ENCODE assay signal across 30 cellular contexts in the genomic region with DNA sequence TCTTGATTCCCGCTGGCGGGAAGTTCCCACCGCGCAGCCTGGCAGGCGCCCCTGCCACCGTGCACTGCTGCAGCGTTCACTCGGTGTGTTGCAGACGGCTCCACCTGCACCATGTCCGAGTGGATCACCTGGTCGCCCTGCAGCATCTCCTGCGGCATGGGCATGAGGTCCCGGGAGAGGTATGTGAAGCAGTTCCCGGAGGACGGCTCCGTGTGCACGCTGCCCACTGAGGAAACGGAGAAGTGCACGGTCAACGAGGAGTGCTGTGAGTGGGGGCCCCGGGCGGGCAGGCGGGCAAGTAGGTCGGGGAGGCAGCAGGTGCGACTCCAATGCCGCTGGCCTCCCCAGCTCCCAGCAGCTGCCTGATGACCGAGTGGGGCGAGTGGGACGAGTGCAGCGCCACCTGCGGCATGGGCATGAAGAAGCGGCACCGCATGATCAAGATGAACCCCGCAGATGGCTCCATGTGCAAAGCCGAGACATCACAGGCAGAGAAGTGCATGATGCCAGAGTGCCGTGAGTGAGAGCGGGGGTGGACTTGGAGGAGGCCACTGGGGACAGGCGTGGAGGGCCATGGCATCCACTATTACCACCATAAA.
DNase-seq lines count a peak whose midpoint lies in the region; ATAC-seq, FAIRE-seq and TF ChIP-seq lines count a peak whose summit lies in the region.
"Had no signal": no experiment of that assay in that cellular context is flagged by ENCODE, and none has a peak within 500 bp of the region (broad histone marks: within the 10 kb centered on the region; RNA-seq: fewer than 3 reads in every experiment).

No MANE protein-coding gene starts in this region.

- in situ Hi-C loops in HepG2 (cut with HindIII; ENCODE audit: extremely low pct_ligation_motif_present, low pct_unique_long_range_greater_than_20kb): no loop called here

- no peak for TF ChIP-seq POLR2A in H1 (IDR thresholded peaks at IDR 0.05; ENCODE audit: control extremely low read depth in 1 of 2, low read depth in 2 of 2, low read length in 2 of 2)
- TF ChIP-seq POLR2A in HepG2 (IDR thresholded peaks at IDR 0.05; ENCODE audit: insufficient read depth in 1 of 2, low read depth in 2 of 2, low read length in 2 of 2): no peak

- WGBS in H9 (ENCODE audit: extremely low coverage, insufficient read length, low lambda C conversion rate): no CpG with 5 or more reads among the region's 38 CpGs
- WGBS in H1 (ENCODE audit: extremely low coverage in 1 of 2, insufficient coverage in 1 of 2, insufficient read length in 1 of 2, insufficient replicate concordance in 2 of 2, low coverage in 1 of 2, low lambda C conversion rate in 2 of 2, missing lambda C conversion rate in 1 of 2), 2 experiments: 90% methylated on average over 37 of the region's 38 CpGs; no CpG with 5 or more reads in 1 of the 2 experiments
- 97% methylated on average over 32 of the region's 38 CpGs for WGBS in HepG2 (ENCODE audit: low lambda C conversion rate)

- H3K9ac ChIP-seq in H9 (ENCODE audit: extremely low read depth, insufficient read length, low read length) (no peak overlapping the region), H1 (replicated peaks in 1 of 4; ENCODE audit: extremely low read depth in 1 of 4, low read depth in 3 of 4, low read length in 3 of 4) (no peak overlapping the region), HepG2 (ENCODE audit: insufficient read depth, low read depth, low read length) (no peak overlapping the region)
- H3K9ac ChIP-seq: neural progenitor cell had no signal

- H3K23me2 ChIP-seq in H9 (ENCODE audit: insufficient read length, low read depth, low read length, poor library complexity, severe bottlenecking) (no peaks in the 10 kb centered on the region), H1 (ENCODE audit: low read depth, low read length) (no peaks in the 10 kb centered on the region)

- H2AK5ac ChIP-seq in H9 (ENCODE audit: insufficient read length, low read length) (no peak overlapping the region), H1 (ENCODE audit: low read depth, low read length) (no peak overlapping the region)

- H3K27ac ChIP-seq in H9 (ENCODE audit: insufficient read length, low read depth, low read length): no peak overlapping the region
- no peak overlapping the region for H3K27ac ChIP-seq in H1 (ENCODE audit: low read depth, low read length)
- no peak overlapping the region for H3K27ac ChIP-seq in HepG2 (ENCODE audit: extremely low read length, insufficient read depth, low read length)
- H3K27ac ChIP-seq: ascending aorta, heart right ventricle, neural progenitor cell, right lobe of liver, SJSA1 had no signal

- no peaks in the 10 kb centered on the region for H4K20me1 ChIP-seq in H9 (ENCODE audit: control insufficient read depth, insufficient read depth, insufficient read length)
- H4K20me1 ChIP-seq in H1 (replicated peaks in 1 of 2; ENCODE audit: control insufficient read depth in 1 of 2, insufficient read depth in 2 of 2, low read length in 2 of 2): no peaks in the 10 kb centered on the region
- H4K20me1 ChIP-seq in HepG2 (ENCODE audit: insufficient read depth, low read length): no peaks in the 10 kb centered on the region

- H3K27me3 Mint-ChIP-seq in Caco-2 (ENCODE audit: insufficient read depth, unreplicated experiment) (no peaks in the 10 kb centered on the region), H9 (ENCODE audit: low read depth) (peaks cover 10% of the 10 kb centered on the region), chondrocyte (ENCODE audit: low read depth) (peaks cover 2% of the 10 kb centered on the region)
- H3K27me3 Mint-ChIP-seq: activated CD8-positive, alpha-beta T cell treated with anti-CD3 and anti-CD28 coated beads for 36 hours; T-cell had no signal

- H3K79me2 ChIP-seq in H9 (ENCODE audit: insufficient read depth, low read length) (no peaks in the 10 kb centered on the region), H1 (ENCODE audit: control insufficient read depth in 1 of 2, insufficient read depth in 2 of 2, low read length in 2 of 2) (no peaks in the 10 kb centered on the region), HepG2 (ENCODE audit: insufficient read depth, low read length) (no peaks in the 10 kb centered on the region)

- no peak for DNase-seq in Caco-2
- no peak for DNase-seq in H9
- DNase-seq in H1 (ENCODE audit: low read depth in 1 of 2, low spot score in 2 of 2): peak in 1 of 2 experiments; percentile 57
- DNase-seq in HepG2 (ENCODE audit: low spot score): no peak
- no peak for DNase-seq in chondrocyte (ENCODE audit: low spot score)
- no peak for DNase-seq in NCI-H1417 treated with DMSO at 0.1 percent for 48 hours (lab: John Stamatoyannopoulos, UW)
- no peak for DNase-seq in NCI-H69 (lab: John Stamatoyannopoulos, UW)
- DNase-seq: activated CD4-positive, CD25-positive, alpha-beta regulatory T cell treated with anti-CD3 and anti-CD28 coated beads, Interleukin-2, amount 50 U/mL, for 72 hours; activated CD8-positive, alpha-beta T cell treated with anti-CD3 and anti-CD28 coated beads for 36 hours; activated T-cell treated with anti-CD3 and anti-CD28 coated beads for 4 hours; C1 segment of cervical spinal cord; Calu3; effector CD4-positive, alpha-beta T cell; foreskin melanocyte; heart right ventricle; immature natural killer cell; mesenchymal stem cell; NCI-H1694; NCI-H2171; posterior cingulate gyrus; right lobe of liver; stimulated activated CD4-positive, alpha-beta T cell treated with anti-CD3 and anti-CD28 coated beads, Interleukin-2, amount 100 ng/mL, for 48 hours; T-cell had no signal

- TF ChIP-seq RAD21 in H1 (IDR thresholded peaks at IDR 0.05 in 1 of 2, conservative IDR thresholded peaks at IDR 0.05 in 1 of 2; ENCODE audit: low read depth in 2 of 2, low read length in 2 of 2) (peak in 1 of 2 experiments; percentile 1; a peak in 1 of 4 replicates), HepG2 (CRISPR knock-in tag; IDR thresholded peaks at IDR 0.05) (no peak)

- H3K14ac ChIP-seq in H9 (ENCODE audit: insufficient read depth, low read length) (no peak overlapping the region), H1 (ENCODE audit: insufficient read length) (no peak overlapping the region)

- FAIRE-seq in H1 (lab: Jason Lieb, UNC) (no peak), HepG2 (lab: Jason Lieb, UNC) (no peak)
- FAIRE-seq: GM12892, urothelium cell line had no signal

- BruUV-seq in Caco-2 (replicated peaks; lab: Mats Ljungman, UMichigan): no TSS peak
- no TSS peak for BruUV-seq in HepG2 (replicated peaks; lab: Mats Ljungman, UMichigan)

- TF ChIP-seq EP300 in H1 (IDR thresholded peaks at IDR 0.05; ENCODE audit: borderline replicate concordance in 1 of 2, low read depth in 2 of 2, low read length in 2 of 2) (no peak), HepG2 (IDR thresholded peaks at IDR 0.05; ENCODE audit: low read depth in 2 of 2, low read length in 2 of 2) (no peak), HepG2 (CRISPR knock-in tag; IDR thresholded peaks at IDR 0.05; ENCODE audit: borderline replicate concordance) (no peak)

- no peak overlapping the region for H2AFZ ChIP-seq in H9 (ENCODE audit: low read length)
- H2AFZ ChIP-seq in H1 (ENCODE audit: low read length): no peak overlapping the region
- H2AFZ ChIP-seq in HepG2 (ENCODE audit: low read length): no peak overlapping the region
- H2AFZ ChIP-seq: neural progenitor cell had no signal

- CTCF ChIA-PET in Caco-2 (lab: Charles Lee) (interaction anchor here (1.3 to 1.6 kb wide), 3 partner anchors 49 to 304 kb away, joined by 4 to 9 read pairs (median 5); partner anchors contain the start of gene SPON1), H1 (lab: Charles Lee; ENCODE audit: partially characterized antibody) (interaction anchor here (0.7 to 2.2 kb wide), 8 partner anchors 8 to 334 kb away, joined by 3 to 12 read pairs (median 3); no protein-coding TSS in a partner anchor), HepG2 (lab: Yijun Ruan, JAX; ENCODE audit: low intra/inter-chr PET ratio, low total read pairs) (no interaction called here)

- no peak overlapping the region for H3K56ac ChIP-seq in H9 (ENCODE audit: insufficient read length, low read depth, low read length)
- H3K56ac ChIP-seq in H1 (replicated peaks; ENCODE audit: insufficient read length, low read depth, low read length): no peak overlapping the region

- H3K36me3 Mint-ChIP-seq in Caco-2 (ENCODE audit: insufficient read depth, unreplicated experiment): peaks cover 69% of the 10 kb centered on the region
- peaks cover 3 to 9% (median 8%) of the 10 kb centered on the region in 3 experiments; a peak in 6 of 7 replicates for H3K36me3 Mint-ChIP-seq in H9 (ENCODE audit: insufficient read depth in 1 of 3, low read depth in 3 of 3)
- H3K36me3 Mint-ChIP-seq in chondrocyte (ENCODE audit: low read depth): no peaks in the 10 kb centered on the region

- H3K4me3 Mint-ChIP-seq in Caco-2 (ENCODE audit: unreplicated experiment) (no peak overlapping the region), H9 (no peak overlapping the region), chondrocyte (ENCODE audit: unreplicated experiment) (no peak overlapping the region)
- H3K4me3 Mint-ChIP-seq: activated CD8-positive, alpha-beta T cell treated with anti-CD3 and anti-CD28 coated beads for 36 hours; immature natural killer cell; neural progenitor cell; T-cell had no signal

- H3K9me3 ChIP-seq in Caco-2: no peaks in the 10 kb centered on the region
- no peaks in the 10 kb centered on the region for H3K9me3 ChIP-seq in H9 (ENCODE audit: control insufficient read depth, low read depth, low read length)
- peaks cover 4 to 12% of the 10 kb centered on the region in 2 experiments; a peak in 3 of 4 replicates for H3K9me3 ChIP-seq in H1 (ENCODE audit: insufficient read depth in 2 of 2, low read depth in 1 of 2, low read length in 1 of 2)
- H3K9me3 ChIP-seq in HepG2 (ENCODE audit: low read length): no peaks in the 10 kb centered on the region
- H3K9me3 ChIP-seq: ascending aorta, heart right ventricle, right lobe of liver, SJSA1 had no signal

- H3K4me3 ChIP-seq in Caco-2 (ENCODE audit: low read depth, low read length): no peak overlapping the region
- no peak overlapping the region for H3K4me3 ChIP-seq in H1 (ENCODE audit: extremely low read depth in 1 of 4, insufficient read depth in 2 of 4, low read depth in 3 of 4, low read length in 4 of 4)
- H3K4me3 ChIP-seq in HepG2 (replicated peaks in 1 of 3; ENCODE audit: insufficient read depth in 1 of 3, low read depth in 2 of 3, low read length in 3 of 3): no peak overlapping the region
- H3K4me3 ChIP-seq: ascending aorta, heart right ventricle, neural progenitor cell, right lobe of liver, SJSA1 had no signal

- H3K4ac ChIP-seq in H9 (ENCODE audit: low read depth, low read length) (no peak overlapping the region), H1 (replicated peaks; ENCODE audit: insufficient read length, low read depth, low read length) (no peak overlapping the region)

- H3K23ac ChIP-seq in H9 (ENCODE audit: insufficient read length, low read depth, low read length) (no peak overlapping the region), H1 (ENCODE audit: insufficient read length) (no peak overlapping the region)

- H2BK15ac ChIP-seq in H9 (ENCODE audit: low read depth, low read length) (no peak overlapping the region), H1 (ENCODE audit: low read length) (no peak overlapping the region)

- H2BK20ac ChIP-seq in H9 (ENCODE audit: low read depth, low read length, poor library complexity, severe bottlenecking): no peak overlapping the region
- no peak overlapping the region for H2BK20ac ChIP-seq in H1 (ENCODE audit: low read length)

- no peak overlapping the region for H3T11ph ChIP-seq in H9 (ENCODE audit: low read length)

- POLR2A ChIA-PET in Caco-2 (lab: Charles Lee): no interaction called here
- POLR2A ChIA-PET in H1 (lab: Charles Lee; ENCODE audit: partially characterized antibody): interaction anchor here (1.1 kb wide), 1 partner anchor 9 kb away, joined by 4 read pairs; no protein-coding TSS in a partner anchor
- POLR2A ChIA-PET in HepG2 (lab: Yijun Ruan, JAX): no interaction called here

- H3K9me3 Mint-ChIP-seq in Caco-2 (ENCODE audit: unreplicated experiment) (no peaks in the 10 kb centered on the region), H9 (peaks cover 4 to 16% of the 10 kb centered on the region in 2 experiments; a peak in 4 of 5 replicates), chondrocyte (ENCODE audit: low read depth) (no peaks in the 10 kb centered on the region)
- H3K9me3 Mint-ChIP-seq: activated CD8-positive, alpha-beta T cell treated with anti-CD3 and anti-CD28 coated beads for 36 hours; activated naive CD4-positive, alpha-beta T cell treated with anti-CD3 and anti-CD28 coated beads, Interleukin-2, amount 50 U/mL, for 72 hours; immature natural killer cell; neural progenitor cell; T-cell had no signal

- H3K27ac Mint-ChIP-seq in Caco-2 (ENCODE audit: unreplicated experiment) (peak overlapping the region; percentile 90), H9 (no peak overlapping the region), chondrocyte (ENCODE audit: unreplicated experiment) (no peak overlapping the region)
- H3K27ac Mint-ChIP-seq: activated CD8-positive, alpha-beta T cell treated with anti-CD3 and anti-CD28 coated beads for 36 hours; activated naive CD4-positive, alpha-beta T cell treated with anti-CD3 and anti-CD28 coated beads, Interleukin-2, amount 50 U/mL, for 72 hours; neural progenitor cell; T-cell had no signal

- H4K91ac ChIP-seq in H9 (ENCODE audit: insufficient read length, low read depth, low read length) (no peak overlapping the region), H1 (replicated peaks; ENCODE audit: insufficient read length, low read length) (no peak overlapping the region)

- TF ChIP-seq CTCF in Caco-2 (IDR thresholded peaks at IDR 0.05; ENCODE audit: insufficient read depth in 1 of 2, low read depth in 1 of 2, low read length in 1 of 2, severe bottlenecking in 1 of 2, unreplicated experiment in 1 of 2): no peak
- peak; percentile 24; the same call in 1 of the 3 replicates for TF ChIP-seq CTCF in H9 (conservative IDR thresholded peaks at IDR 0.05)
- TF ChIP-seq CTCF in H1 (IDR thresholded peaks at IDR 0.05; ENCODE audit: control extremely low read depth in 1 of 3, insufficient read depth in 1 of 3, low read depth in 1 of 3, low read length in 3 of 3): peak in 2 of 3 experiments; percentile 36 to 39; a peak in 2 of 4 replicates
- TF ChIP-seq CTCF in HepG2 (CRISPR knock-in tag; IDR thresholded peaks at IDR 0.05): no peak
- no peak for TF ChIP-seq CTCF in chondrocyte (IDR thresholded peaks at IDR 0.05)

- ATAC-seq in HepG2: no peak
- no peak for ATAC-seq in activated CD4-positive, CD25-positive, alpha-beta regulatory T cell treated with anti-CD3 and anti-CD28 coated beads, Interleukin-2, amount 50 U/mL, for 24 hours
- ATAC-seq: T-cell had no signal

- H3K79me1 ChIP-seq in H9 (ENCODE audit: insufficient read depth, low read depth, low read length, poor library complexity, severe bottlenecking) (no peaks in the 10 kb centered on the region), H1 (ENCODE audit: low read depth, low read length) (no peaks in the 10 kb centered on the region)

- no peak overlapping the region for H2BK5ac ChIP-seq in H9 (ENCODE audit: insufficient read length, low read length)
- no peak overlapping the region for H2BK5ac ChIP-seq in H1 (ENCODE audit: low read depth, low read length)

- H3K4me1 Mint-ChIP-seq in Caco-2 (ENCODE audit: low read depth, unreplicated experiment) (peaks cover 37% of the 10 kb centered on the region), H9 (no peaks in the 10 kb centered on the region), chondrocyte (ENCODE audit: low read depth) (peaks cover 15% of the 10 kb centered on the region)
- H3K4me1 Mint-ChIP-seq: T-cell had no signal

- H2BK120ac ChIP-seq in H9 (ENCODE audit: low read depth, low read length, poor library complexity, severe bottlenecking) (no peak overlapping the region), H1 (replicated peaks; ENCODE audit: low read depth, low read length) (no peak overlapping the region)

- H2BK12ac ChIP-seq in H9 (ENCODE audit: insufficient read length, low read depth, low read length) (no peak overlapping the region), H1 (ENCODE audit: low read depth, low read length) (no peak overlapping the region)

- H3K27me3 ChIP-seq in Caco-2 (replicated peaks; ENCODE audit: control insufficient read depth, insufficient read depth, low read length): no peaks in the 10 kb centered on the region
- H3K27me3 ChIP-seq in H9 (ENCODE audit: insufficient read depth, low read length): no peaks in the 10 kb centered on the region
- H3K27me3 ChIP-seq in H1 (replicated peaks in 1 of 4; ENCODE audit: control insufficient read depth in 3 of 4, extremely low read depth in 1 of 4, insufficient read depth in 3 of 4, low read length in 3 of 4): no peaks in the 10 kb centered on the region
- H3K27me3 ChIP-seq in HepG2 (ENCODE audit: control insufficient read depth in 1 of 2, insufficient read depth in 2 of 2, low read length in 2 of 2): no peaks in the 10 kb centered on the region
- H3K27me3 ChIP-seq: ascending aorta, neural progenitor cell, right lobe of liver, SJSA1 had no signal

- H3K36me3 ChIP-seq in Caco-2 (ENCODE audit: control insufficient read depth, insufficient read depth, low read length) (peaks cover 5% of the 10 kb centered on the region; the same call in 1 of the 2 replicates), H1 (ENCODE audit: control insufficient read depth in 2 of 4, insufficient read depth in 4 of 4, low read length in 3 of 4) (no peaks in the 10 kb centered on the region), HepG2 (replicated peaks in 1 of 2; ENCODE audit: control insufficient read depth in 1 of 2, insufficient read depth in 2 of 2, low read length in 2 of 2) (no peaks in the 10 kb centered on the region)
- H3K36me3 ChIP-seq: ascending aorta, neural progenitor cell, right lobe of liver, SJSA1 had no signal

- H3K4me2 ChIP-seq in H9 (ENCODE audit: insufficient read depth, insufficient read length, low read length) (no peak overlapping the region), H1 (ENCODE audit: insufficient read depth in 1 of 2, low read depth in 2 of 2, low read length in 2 of 2) (no peak overlapping the region), HepG2 (ENCODE audit: low read depth, low read length) (no peak overlapping the region)
- H3K4me2 ChIP-seq: neural progenitor cell had no signal

- peaks cover 52% of the 10 kb centered on the region for H3K4me1 ChIP-seq in Caco-2
- no peaks in the 10 kb centered on the region for H3K4me1 ChIP-seq in H9 (ENCODE audit: insufficient read depth, low read length)
- no peaks in the 10 kb centered on the region; a peak in 1 of 7 replicates for H3K4me1 ChIP-seq in H1 (replicated peaks in 1 of 4; ENCODE audit: control insufficient read depth in 3 of 4, insufficient read depth in 4 of 4, low read length in 3 of 4)
- peaks cover 11% of the 10 kb centered on the region for H3K4me1 ChIP-seq in HepG2 (ENCODE audit: insufficient read depth, low read length)
- H3K4me1 ChIP-seq: ascending aorta, SJSA1 had no signal

- intact Hi-C loops in Caco-2 (cut with micrococcal nuclease; ENCODE audit: unreplicated experiment) (no loop called here), HepG2 (cut with micrococcal nuclease; ENCODE audit: unreplicated experiment) (no loop called here)

- no peak overlapping the region for H4K5ac ChIP-seq in H9 (ENCODE audit: insufficient read length, low read depth, low read length)
- H4K5ac ChIP-seq in H1 (ENCODE audit: insufficient read length, low read depth, low read length): no peak overlapping the region

- H4K8ac ChIP-seq in H9 (replicated peaks; ENCODE audit: insufficient read length, low read depth, low read length) (no peak overlapping the region), H1 (ENCODE audit: extremely low read depth, insufficient read depth, low read length) (peak overlapping the region; percentile 26; the same call in 1 of the 2 replicates)

- H3K18ac ChIP-seq in H9 (ENCODE audit: insufficient read length, low read depth, low read length) (no peak overlapping the region), H1 (ENCODE audit: extremely low read depth, low read length) (no peak overlapping the region)

Comparison
In these comparisons a context has a peak if more than half of its experiments do, and no peak if none do; other contexts are left out.
1. CTCF ChIP-seq: peak in H9 (single experiment) and H1 (2 of 3); none in Caco-2 (0 of 2), HepG2 (single experiment) and chondrocyte (single experiment).